In genomic region chr9:137269231-137269772, GRCh38 we compare ENCODE assay signal across 8 cellular contexts. TPM values are rescaled to one million over a fixed set of nuclear protein-coding genes. Genes with fewer than 3 reads are reported as not detected.
DNase-seq lines count a peak whose midpoint lies in the region; ATAC-seq and TF ChIP-seq lines count a peak whose summit lies in the region.

No MANE protein-coding gene starts in this region.

- H3K4me1 Mint-ChIP-seq in naive B cell: peaks cover 21 to 27% (median 27%) of the 10 kb centered on the region in 3 donors
- H3K4me1 Mint-ChIP-seq in type B pancreatic cell (ENCODE audit: unreplicated experiment): no peaks in the 10 kb centered on the region

- no peaks in the 10 kb centered on the region for H3K27me3 ChIP-seq in MM.1S (replicated peaks; ENCODE audit: insufficient read depth, low read length)

- DNase-seq in MM.1S (peak; percentile 62), epidermal melanocyte (ENCODE audit: insufficient read length, low spot score) (peak; percentile 64), naive B cell (no peak), COR-L47 (lab: John Stamatoyannopoulos, UW) (no peak), type B pancreatic cell (ENCODE audit: extremely low spot score, unreplicated experiment) (no peak)
- no peak for DNase-seq in stimulated activated CD8-positive, alpha-beta memory T cell treated with anti-CD3 and anti-CD28 coated beads, Interleukin-4, amount 100 ng/mL, for 48 hours

- H3K4me3 Mint-ChIP-seq in naive B cell (peak overlapping the region in 6 of 8 donors; percentile 27 to 59 (median 48)), type B pancreatic cell (no peak overlapping the region)

- no peak overlapping the region for H2AFZ ChIP-seq in MM.1S (ENCODE audit: low read length)

- no peak overlapping the region for H3K4me3 ChIP-seq in MM.1S (ENCODE audit: low read length)

- TF ChIP-seq CTCF in C4-2B (conservative IDR thresholded peaks at IDR 0.05) (no peak), MM.1S (IDR thresholded peaks at IDR 0.05; ENCODE audit: low read length) (no peak), type B pancreatic cell (conservative IDR thresholded peaks at IDR 0.05) (no peak)

- H3K27ac Mint-ChIP-seq in naive B cell (peak overlapping the region in 2 of 6 donors; percentile 10 to 50), type B pancreatic cell (no peak overlapping the region)

- H3K9me2 ChIP-seq in MM.1S (replicated peaks; ENCODE audit: insufficient read depth, low read length): no peaks in the 10 kb centered on the region

- no peaks in the 10 kb centered on the region for H4K20me1 ChIP-seq in MM.1S (ENCODE audit: insufficient read depth, low read length)

- H3K4me2 ChIP-seq in MM.1S (ENCODE audit: low read depth, low read length): peak overlapping the region; percentile 45; the same call in 1 of the 2 replicates

- H3K36me3 ChIP-seq in MM.1S (replicated peaks; ENCODE audit: insufficient read depth, low read length): no peaks in the 10 kb centered on the region

- no peaks in the 10 kb centered on the region for H3K9me3 ChIP-seq in MM.1S (replicated peaks; ENCODE audit: insufficient read depth, low read length)

- peak overlapping the region; percentile 99 for H3K27ac ChIP-seq in C4-2B
- peak overlapping the region; percentile 59 for H3K27ac ChIP-seq in MM.1S (ENCODE audit: low read length)

- H3F3A ChIP-seq in MM.1S (ENCODE audit: insufficient read depth, low read length): peaks cover 8% of the 10 kb centered on the region; the same call in 1 of the 2 replicates

- ATAC-seq in naive B cell (ENCODE audit: low read depth in 2 of 2) (peak; percentile 36 to 67), GM19351 (IDR thresholded peaks at IDR 0.05; ENCODE audit: unreplicated experiment) (no peak)

- peaks cover 8% of the 10 kb centered on the region; the same call in 1 of the 2 replicates for H3K79me2 ChIP-seq in MM.1S (ENCODE audit: low read length)

- peak overlapping the region; percentile 27; the same call in 1 of the 2 replicates for H3K9ac ChIP-seq in MM.1S (ENCODE audit: low read length)

- H3K4me1 ChIP-seq in MM.1S (ENCODE audit: low read length): peaks cover 20% of the 10 kb centered on the region

- H3K36me3 Mint-ChIP-seq in naive B cell: peaks cover 5 to 8% of the 10 kb centered on the region in 2 donors
- H3K36me3 Mint-ChIP-seq in type B pancreatic cell: no peaks in the 10 kb centered on the region

- H3K9me3 Mint-ChIP-seq in naive B cell: no peaks in the 10 kb centered on the region
- no peaks in the 10 kb centered on the region for H3K9me3 Mint-ChIP-seq in type B pancreatic cell

- no peaks in the 10 kb centered on the region for H3K27me3 Mint-ChIP-seq in naive B cell
- H3K27me3 Mint-ChIP-seq in type B pancreatic cell: no peaks in the 10 kb centered on the region

RNA-seq across cellular contexts. Expression of gene TOR4A, which starts 8.2 kb away (rescaled TPM):
- polyA plus RNA-seq in naive B cell (ENCODE audit: low read depth in 6 of 6): 1 to 10 TPM; 2.4 to 6.2 (median 4.1) TPM
- 2.7 and 4.5 TPM in 2 replicates for total RNA-seq in type B pancreatic cell (ENCODE audit: low replicate concordance)

RNA-seq across cellular contexts. Expression of gene NELFB, which starts 14.2 kb away (rescaled TPM):
- 10 to 100 TPM; 23.5 to 37.8 (median 27.2) TPM for polyA plus RNA-seq in naive B cell (ENCODE audit: low read depth in 6 of 6)
- 52.4 and 61.9 TPM in 2 replicates for total RNA-seq in type B pancreatic cell (ENCODE audit: low replicate concordance)

RNA-seq across cellular contexts. Expression of gene STPG3, which starts 18.2 kb away (rescaled TPM):
- not detected for polyA plus RNA-seq in naive B cell (ENCODE audit: low read depth in 6 of 6)
- 0.31 TPM in 1 of 2 replicates, not detected in the other for total RNA-seq in type B pancreatic cell (ENCODE audit: low replicate concordance)

RNA-seq across cellular contexts. Expression of gene TUBB4B, which starts 28.2 kb away (rescaled TPM):
- polyA plus RNA-seq in naive B cell (ENCODE audit: low read depth in 6 of 6): 10 to 100 TPM; 22.7 to 53.2 (median 40.2) TPM
- 326 and 349 TPM in 2 replicates for total RNA-seq in type B pancreatic cell (ENCODE audit: low replicate concordance)

RNA-seq across cellular contexts. Expression of gene NRARP, which starts 32.8 kb away (rescaled TPM):
- polyA plus RNA-seq in naive B cell (ENCODE audit: low read depth in 6 of 6): under 1 TPM in 1 of 6 donors, not detected in 5; 0.37 TPM
- 17.9 and 21.7 TPM in 2 replicates for total RNA-seq in type B pancreatic cell (ENCODE audit: low replicate concordance)

Comparison
In these comparisons a context has a peak if more than half of its experiments do, and no peak if none do; other contexts are left out.
1. DNase-seq: peak in MM.1S (single experiment) and epidermal melanocyte (single experiment); none in naive B cell (single experiment), COR-L47 (single experiment), stimulated activated CD8-positive, alpha-beta memory T cell treated with anti-CD3 and anti-CD28 coated beads, Interleukin-4, amount 100 ng/mL, for 48 hours (single experiment) and type B pancreatic cell (single experiment).